ENCODE assay signal across 9 cellular contexts in the genomic region with DNA sequence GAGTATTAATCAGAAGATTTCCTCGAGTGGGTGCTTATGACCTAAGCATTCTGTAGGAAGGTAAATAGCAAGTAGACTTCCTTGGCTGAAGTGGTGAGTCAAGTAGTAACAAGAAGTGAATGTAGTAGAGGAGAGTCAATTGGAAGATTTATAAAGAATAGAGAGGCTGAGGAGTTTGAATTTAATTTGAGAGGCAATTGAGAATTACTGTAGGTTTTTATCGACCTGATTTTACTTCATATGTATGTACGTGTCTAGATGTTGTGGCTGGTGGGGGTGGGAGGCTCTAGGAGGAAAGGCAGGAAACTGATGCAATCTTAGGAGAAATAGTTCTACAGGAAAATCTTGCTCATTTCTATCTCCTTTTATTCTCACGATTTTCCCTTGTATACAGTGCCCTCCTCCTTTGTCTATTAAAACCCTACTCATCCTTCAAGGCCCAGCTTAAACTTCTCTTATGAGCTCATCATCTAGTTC. TPM values are rescaled to one million over a fixed set of nuclear protein-coding genes. Genes with fewer than 3 reads are reported as not detected.
DNase-seq lines count a peak whose midpoint lies in the region; ATAC-seq and TF ChIP-seq lines count a peak whose summit lies in the region.
"Had no signal": no experiment of that assay in that cellular context is flagged by ENCODE, and none has a peak within 500 bp of the region (broad histone marks: within the 10 kb centered on the region; RNA-seq: fewer than 3 reads in every experiment).

No MANE protein-coding gene starts in this region.

- ATAC-seq in HG02571 (IDR thresholded peaks at IDR 0.05; ENCODE audit: unreplicated experiment) (peak; percentile 21), RWPE2 (ENCODE audit: low read depth) (peak; percentile 59), upper lobe of right lung (no peak)

- no peak overlapping the region for H3K4me3 ChIP-seq in RWPE2 (ENCODE audit: severe bottlenecking)
- H3K4me3 ChIP-seq in upper lobe of right lung: no peak overlapping the region
- no peak overlapping the region for H3K4me3 ChIP-seq in lower leg skin (ENCODE audit: low read depth, poor library complexity, severe bottlenecking)

- H3K27ac ChIP-seq in RWPE2 (ENCODE audit: poor library complexity, severe bottlenecking): peak overlapping the region; percentile 72
- H3K27ac ChIP-seq in upper lobe of right lung: no peak overlapping the region
- H3K27ac ChIP-seq: KMS-11 had no signal

- peak; percentile 17 for DNase-seq in GF-D8 (lab: John Stamatoyannopoulos, UW)
- DNase-seq in RWPE2 (ENCODE audit: low spot score): no peak
- peak; percentile 52 for DNase-seq in fibroblast of gingiva (ENCODE audit: low read depth)
- DNase-seq in upper lobe of right lung: no peak
- DNase-seq in lower leg skin (ENCODE audit: low spot score in 2 of 2): no peak
- no peak for DNase-seq in HUDEP-2 (lab: John Stamatoyannopoulos, UW; ENCODE audit: unreplicated experiment in 76 of 76)
- no peak for DNase-seq in NCI-H2171 treated with DMSO at 0.1 percent for 48 hours (lab: John Stamatoyannopoulos, UW)

- H3K4me1 ChIP-seq in RWPE2 (ENCODE audit: insufficient read depth, poor library complexity, severe bottlenecking): peaks cover 30% of the 10 kb centered on the region
- H3K4me1 ChIP-seq in upper lobe of right lung: peaks cover 28% of the 10 kb centered on the region

- WGBS in lower leg skin, 2 donors: 26 to 41% methylated on average over 4 of the region's 4 CpGs

- H3K36me3 ChIP-seq in RWPE2 (ENCODE audit: low read depth) (peaks cover 61% of the 10 kb centered on the region), upper lobe of right lung (peaks cover 20% of the 10 kb centered on the region)

- no peak for TF ChIP-seq POLR2A in lower leg skin (IDR thresholded peaks at IDR 0.05)

- no peak for TF ChIP-seq CTCF in RWPE2 (IDR thresholded peaks at IDR 0.05; ENCODE audit: poor library complexity, severe bottlenecking)
- TF ChIP-seq CTCF in upper lobe of right lung (IDR thresholded peaks at IDR 0.05): no peak
- TF ChIP-seq CTCF in lower leg skin (IDR thresholded peaks at IDR 0.05): no peak

- H3K9me3 ChIP-seq in RWPE2 (ENCODE audit: severe bottlenecking) (no peaks in the 10 kb centered on the region), upper lobe of right lung (no peaks in the 10 kb centered on the region)

- no peaks in the 10 kb centered on the region for H3K27me3 ChIP-seq in RWPE2 (ENCODE audit: insufficient read depth, poor library complexity, severe bottlenecking)
- no peaks in the 10 kb centered on the region for H3K27me3 ChIP-seq in upper lobe of right lung

- intact Hi-C loops in upper lobe of right lung (cut with DNase I) (no loop called here), lower leg skin (cut with DNase I; ENCODE audit: low total_unique reads) (no loop called here)

RNA-seq across cellular contexts. Expression of gene OGT, which starts 8.7 kb away (rescaled TPM):
- total RNA-seq in upper lobe of right lung (129 TPM), lower leg skin (100 to 1,000 TPM in 1 of 4 donors, 10 to 100 TPM in 3; 72.2 to 139 (median 90.6) TPM)

RNA-seq across cellular contexts. Expression of gene GCNA, which starts 36.7 kb away (rescaled TPM):
- total RNA-seq in upper lobe of right lung (3.4 TPM), lower leg skin (1 to 10 TPM in 2 of 4 donors, under 1 TPM in 2; 0.67 to 3.8 (median 0.98) TPM)

Comparison
In these comparisons a context has a peak if more than half of its experiments do, and no peak if none do; other contexts are left out.
1. DNase-seq: peak in GF-D8 (single experiment) and fibroblast of gingiva (single experiment); none in RWPE2 (single experiment), upper lobe of right lung (single experiment), lower leg skin (0 of 2), HUDEP-2 (0 of 76) and NCI-H2171 treated with DMSO at 0.1 percent for 48 hours (single experiment).